In genomic region chr2:101418704-101419663, GRCh38 we compare ENCODE assay signal across 1 cellular context.
TF ChIP-seq lines count a peak whose summit lies in the region.

No MANE protein-coding gene starts in this region.

TF ChIP-seq in HepG2, 621 proteins besides CTCF, POLR2A, EP300 and RAD21 (continued from another document and continues in another):
- no peak for TF ChIP-seq AKNA (CRISPR knock-in tag; IDR thresholded peaks at IDR 0.05; ENCODE audit: borderline replicate concordance)
- TF ChIP-seq ZNF451 (CRISPR knock-in tag; IDR thresholded peaks at IDR 0.05), result no peak
- TF ChIP-seq BHLHE40 (IDR thresholded peaks at IDR 0.05; ENCODE audit: low read length), result no peak
- TF ChIP-seq ZNF121 (CRISPR knock-in tag; IDR thresholded peaks at IDR 0.05), result 0 out of 2 replicates have a peak, but pooled peaks have one; percentile 29
- no peak for TF ChIP-seq ZNF546 (CRISPR knock-in tag; conservative IDR thresholded peaks at IDR 0.05)
- no peak for TF ChIP-seq ZNF264 (CRISPR knock-in tag; IDR thresholded peaks at IDR 0.05)
- no peak for TF ChIP-seq ZNF674 (CRISPR knock-in tag; IDR thresholded peaks at IDR 0.05; ENCODE audit: low read depth)
- TF ChIP-seq ZNF672 (CRISPR knock-in tag; IDR thresholded peaks at IDR 0.05), result no peak
- TF ChIP-seq PCBP1 (IDR thresholded peaks at IDR 0.05; ENCODE audit: borderline replicate concordance, low read depth, low read length), result no peak
- no peak for TF ChIP-seq MED8 (CRISPR knock-in tag; IDR thresholded peaks at IDR 0.05; ENCODE audit: insufficient replicate concordance)
- no peak for TF ChIP-seq MEIS1 (CRISPR knock-in tag; IDR thresholded peaks at IDR 0.05; ENCODE audit: borderline replicate concordance)
- TF ChIP-seq TEAD3 (CRISPR knock-in tag; optimal IDR thresholded peaks at IDR 0.05; ENCODE audit: borderline replicate concordance), result no peak
- TF ChIP-seq ZBTB1 (CRISPR knock-in tag; IDR thresholded peaks at IDR 0.05; ENCODE audit: borderline replicate concordance), result no peak
- TF ChIP-seq ZNF280D (CRISPR knock-in tag; IDR thresholded peaks at IDR 0.05), result 0 out of 2 replicates have a peak, but pooled peaks have one; percentile 66
- no peak for TF ChIP-seq GFI1 (CRISPR knock-in tag; IDR thresholded peaks at IDR 0.05; ENCODE audit: borderline replicate concordance)
- peak; percentile 54; the same call in 1 of the 2 replicates for TF ChIP-seq STAT6 (CRISPR knock-in tag; IDR thresholded peaks at IDR 0.05; ENCODE audit: borderline replicate concordance)
- TF ChIP-seq ZBTB14 (CRISPR knock-in tag; IDR thresholded peaks at IDR 0.05), result no peak
- no peak for TF ChIP-seq HOXD1 (CRISPR knock-in tag; IDR thresholded peaks at IDR 0.05)
- peak; percentile 38; the same call in 1 of the 2 replicates for TF ChIP-seq GATAD2A (CRISPR knock-in tag; IDR thresholded peaks at IDR 0.05)
- peak; percentile 95 for TF ChIP-seq SMC3 (IDR thresholded peaks at IDR 0.05; ENCODE audit: low read length)
- no peak for TF ChIP-seq ZNF724P (CRISPR knock-in tag; IDR thresholded peaks at IDR 0.05; ENCODE audit: borderline replicate concordance)
- no peak for TF ChIP-seq ZBTB39 (CRISPR knock-in tag; IDR thresholded peaks at IDR 0.05)
- TF ChIP-seq GTF2F1 (IDR thresholded peaks at IDR 0.05; ENCODE audit: low read length), result no peak
- no peak for TF ChIP-seq ZNF296 (CRISPR knock-in tag; conservative IDR thresholded peaks at IDR 0.05)
- TF ChIP-seq ZSCAN30 (CRISPR knock-in tag; IDR thresholded peaks at IDR 0.05), result no peak
- TF ChIP-seq ZNF704 (CRISPR knock-in tag; IDR thresholded peaks at IDR 0.05; ENCODE audit: borderline replicate concordance), result no peak
- TF ChIP-seq REXO4 (CRISPR knock-in tag; IDR thresholded peaks at IDR 0.05; ENCODE audit: borderline replicate concordance), result no peak
- TF ChIP-seq HMG20B (CRISPR knock-in tag; conservative IDR thresholded peaks at IDR 0.05), result no peak
- no peak for TF ChIP-seq ZNF235 (CRISPR knock-in tag; IDR thresholded peaks at IDR 0.05; ENCODE audit: borderline replicate concordance)
- peak; percentile 97 for TF ChIP-seq STAG1 (CRISPR knock-in tag; IDR thresholded peaks at IDR 0.05)
- TF ChIP-seq IRF2 (CRISPR knock-in tag; IDR thresholded peaks at IDR 0.05), result peak; percentile 33; the same call in 1 of the 2 replicates
- no peak for TF ChIP-seq SALL1 (CRISPR knock-in tag; IDR thresholded peaks at IDR 0.05)
- 0 out of 2 replicates have a peak, but pooled peaks have one; percentile 32 for TF ChIP-seq ZNF580 (CRISPR knock-in tag; IDR thresholded peaks at IDR 0.05; ENCODE audit: borderline replicate concordance, low read depth)
- TF ChIP-seq PTBP1 (IDR thresholded peaks at IDR 0.05; ENCODE audit: low read depth, low read length, poor library complexity, severe bottlenecking), result no peak
- no peak for TF ChIP-seq ZNF605 (CRISPR knock-in tag; IDR thresholded peaks at IDR 0.05)
- no peak for TF ChIP-seq ZFP82 (CRISPR knock-in tag; IDR thresholded peaks at IDR 0.05; ENCODE audit: borderline replicate concordance)
- TF ChIP-seq ZBTB25 (CRISPR knock-in tag; IDR thresholded peaks at IDR 0.05), result 0 out of 2 replicates have a peak, but pooled peaks have one; percentile 46
- TF ChIP-seq ZNF224 (CRISPR knock-in tag; IDR thresholded peaks at IDR 0.05), result no peak
- no peak for TF ChIP-seq ZNF879 (CRISPR knock-in tag; IDR thresholded peaks at IDR 0.05)
- no peak for TF ChIP-seq ZKSCAN8 (CRISPR knock-in tag; IDR thresholded peaks at IDR 0.05; ENCODE audit: borderline replicate concordance)
- no peak for TF ChIP-seq CEBPB (IDR thresholded peaks at IDR 0.05; ENCODE audit: borderline replicate concordance, low read depth, low read length)
- TF ChIP-seq ZBTB21 (CRISPR knock-in tag; IDR thresholded peaks at IDR 0.05), result no peak
- no peak for TF ChIP-seq HBP1 (CRISPR knock-in tag; IDR thresholded peaks at IDR 0.05; ENCODE audit: low read depth)
- no peak for TF ChIP-seq MATR3 (CRISPR knock-in tag; IDR thresholded peaks at IDR 0.05)
- no peak for TF ChIP-seq SIN3A (IDR thresholded peaks at IDR 0.05; ENCODE audit: borderline replicate concordance, low read depth, low read length)
- no peak for TF ChIP-seq YY1 (IDR thresholded peaks at IDR 0.05; ENCODE audit: insufficient read depth, insufficient replicate concordance, low read depth, low read length)
- 0 out of 2 replicates have a peak, but pooled peaks have one; percentile 52 for TF ChIP-seq KLF6 (CRISPR knock-in tag; IDR thresholded peaks at IDR 0.05)
